In genomic region chr19:57362419-57362818, GRCh38 we compare ENCODE assay signal across 8 cellular contexts. TPM values are rescaled to one million over a fixed set of nuclear protein-coding genes. Genes with fewer than 3 reads are reported as not detected.
DNase-seq lines count a peak whose midpoint lies in the region; TF ChIP-seq lines count a peak whose summit lies in the region.

No MANE protein-coding gene starts in this region.

- DNase-seq in activated CD4-positive, alpha-beta memory T cell treated with anti-CD3 and anti-CD28 coated beads, Interleukin-2, amount 10 ng/mL, durations not matched to agents 7 days and 5 days: no peak
- DNase-seq in glutamatergic neuron (no peak), GM10248 (ENCODE audit: extremely low spot score) (no peak), RPMI8226 (no peak), HT-29 (ENCODE audit: low spot score) (no peak), NCI-H748 treated with DMSO at 0.1 percent for 48 hours (lab: John Stamatoyannopoulos, UW) (no peak)

- POLR2A ChIA-PET in HEK293 (lab: Yijun Ruan, JAX) (interaction anchor here (0.6 to 2.2 kb wide), 9 partner anchors 8 to 788 kb away, joined by 3 to 29 read pairs (median 4); partner anchors contain the start of genes ZNF304, ZNF329, ZNF548 and ZNF552), GM10248 (lab: Yijun Ruan, JAX) (interaction anchor here (0.6 to 0.8 kb wide), 2 partner anchors 49 to 59 kb away, joined by 3 to 5 read pairs; no protein-coding TSS in a partner anchor)
- POLR2A ChIA-PET in activated CD4-positive, alpha-beta memory T cell treated with anti-CD3 and anti-CD28 coated beads, Interleukin-2, amount 10 ng/mL, durations not matched to agents 7 days and 5 days (lab: Charles Lee): interaction anchor here (1.4 to 1.8 kb wide), 2 partner anchors 12 to 27 kb away, joined by 7 to 9 read pairs; partner anchors contain the start of genes ZNF304 and ZNF548

- no peaks in the 10 kb centered on the region for H3K27me3 Mint-ChIP-seq in activated CD4-positive, alpha-beta memory T cell treated with anti-CD3 and anti-CD28 coated beads, Interleukin-2, amount 10 ng/mL, durations not matched to agents 7 days and 5 days
- peaks cover 2% of the 10 kb centered on the region for H3K27me3 Mint-ChIP-seq in glutamatergic neuron (ENCODE audit: unreplicated experiment)

- peak overlapping the region; percentile 69 to 91 (median 88) for H3K9ac ChIP-seq in skeletal muscle tissue (ENCODE audit: low read depth in 1 of 3, low read length in 3 of 3)

- peak overlapping the region; percentile 43; the same call in 1 of the 2 replicates for H3K27ac ChIP-seq in HEK293 (ENCODE audit: extremely low read depth, low read depth, low read length)
- peak overlapping the region; percentile 93 for H3K27ac ChIP-seq in skeletal muscle tissue (ENCODE audit: low read depth, low read length)

- H3K27me3 ChIP-seq in skeletal muscle tissue (ENCODE audit: control insufficient read depth in 3 of 3, insufficient read depth in 3 of 3, low read length in 3 of 3): no peaks in the 10 kb centered on the region

- H3K36me3 Mint-ChIP-seq in activated CD4-positive, alpha-beta memory T cell treated with anti-CD3 and anti-CD28 coated beads, Interleukin-2, amount 10 ng/mL, durations not matched to agents 7 days and 5 days (ENCODE audit: low read depth): peaks cover 47% of the 10 kb centered on the region
- no peaks in the 10 kb centered on the region for H3K36me3 Mint-ChIP-seq in glutamatergic neuron (ENCODE audit: unreplicated experiment)

- H3K4me3 ChIP-seq in HEK293 (ENCODE audit: low read depth, low read length) (peak overlapping the region; percentile 86), skeletal muscle tissue (ENCODE audit: low read length in 3 of 3) (peak overlapping the region; percentile 67 to 89 (median 86))

- CTCF ChIA-PET in HEK293 (lab: Yijun Ruan, JAX) (no interaction called here), GM10248 (lab: Yijun Ruan, JAX) (interaction anchor here (1.1 to 1.7 kb wide), 2 partner anchors 12 to 76 kb away, joined by 3 to 6 read pairs; partner anchors contain the start of gene ZNF304)
- CTCF ChIA-PET in activated CD4-positive, alpha-beta memory T cell treated with anti-CD3 and anti-CD28 coated beads, Interleukin-2, amount 10 ng/mL, durations not matched to agents 7 days and 5 days (lab: Charles Lee): no interaction called here

- peak overlapping the region; percentile 82 for H3K4me3 Mint-ChIP-seq in activated CD4-positive, alpha-beta memory T cell treated with anti-CD3 and anti-CD28 coated beads, Interleukin-2, amount 10 ng/mL, durations not matched to agents 7 days and 5 days
- H3K4me3 Mint-ChIP-seq in glutamatergic neuron (ENCODE audit: unreplicated experiment): peak overlapping the region; percentile 97

- H3K4me1 Mint-ChIP-seq in activated CD4-positive, alpha-beta memory T cell treated with anti-CD3 and anti-CD28 coated beads, Interleukin-2, amount 10 ng/mL, durations not matched to agents 7 days and 5 days: peaks cover 17% of the 10 kb centered on the region
- H3K4me1 Mint-ChIP-seq in glutamatergic neuron (ENCODE audit: low read depth, unreplicated experiment): peaks cover 7% of the 10 kb centered on the region

- TF ChIP-seq CTCF in HEK293 (tag by site-specific recombination; IDR thresholded peaks at IDR 0.05) (no peak), glutamatergic neuron (IDR thresholded peaks at IDR 0.05; ENCODE audit: partially characterized antibody, unreplicated experiment) (no peak), GM10248 (IDR thresholded peaks at IDR 0.05; ENCODE audit: control extremely low read depth, extremely low read depth, low read depth, missing control alignments) (no peak)

- peak overlapping the region; percentile 90 for H3K27ac Mint-ChIP-seq in activated CD4-positive, alpha-beta memory T cell treated with anti-CD3 and anti-CD28 coated beads, Interleukin-2, amount 10 ng/mL, durations not matched to agents 7 days and 5 days
- H3K27ac Mint-ChIP-seq in glutamatergic neuron (ENCODE audit: unreplicated experiment): peak overlapping the region; percentile 91

- peaks cover 43% of the 10 kb centered on the region for H3K9me3 Mint-ChIP-seq in activated CD4-positive, alpha-beta memory T cell treated with anti-CD3 and anti-CD28 coated beads, Interleukin-2, amount 10 ng/mL, durations not matched to agents 7 days and 5 days
- H3K9me3 Mint-ChIP-seq in glutamatergic neuron (ENCODE audit: unreplicated experiment): peaks cover 4% of the 10 kb centered on the region

- H3K36me3 ChIP-seq in HEK293 (ENCODE audit: control insufficient read depth in 2 of 2, insufficient read depth in 1 of 2, low read length in 2 of 2): peaks cover 11 to 19% of the 10 kb centered on the region in 2 experiments
- peaks cover 11 to 19% (median 14%) of the 10 kb centered on the region in 3 donors for H3K36me3 ChIP-seq in skeletal muscle tissue (ENCODE audit: control insufficient read depth in 3 of 3, insufficient read depth in 3 of 3, low read length in 3 of 3)

- H3K9me3 ChIP-seq in HEK293 (ENCODE audit: control insufficient read depth, insufficient read depth, low read depth, low read length) (no peaks in the 10 kb centered on the region), skeletal muscle tissue (ENCODE audit: control insufficient read depth in 3 of 3, low read length in 3 of 3) (peaks cover 0 to 6% (median 0%) of the 10 kb centered on the region in 3 donors)

- peaks cover 4% of the 10 kb centered on the region; the same call in 1 of the 2 replicates for H3K4me1 ChIP-seq in HEK293 (ENCODE audit: control insufficient read depth, insufficient read depth, low read length)
- peaks cover 13 to 16% (median 14%) of the 10 kb centered on the region in 3 donors for H3K4me1 ChIP-seq in skeletal muscle tissue (ENCODE audit: control insufficient read depth in 3 of 3, insufficient read depth in 3 of 3, low read length in 3 of 3)

TF ChIP-seq in HEK293, 187 proteins besides CTCF, POLR2A, EP300 and RAD21:
- no peak for TF ChIP-seq HOXC10 (CRISPR knock-in tag; IDR thresholded peaks at IDR 0.05)

RNA-seq across cellular contexts. Expression of gene TRAPPC2B, which starts 0.9 kb away (rescaled TPM):
- total RNA-seq in activated CD4-positive, alpha-beta memory T cell treated with anti-CD3 and anti-CD28 coated beads, Interleukin-2, amount 10 ng/mL, durations not matched to agents 7 days and 5 days: 10 to 100 TPM; 10.5 to 10.9 TPM
- total RNA-seq in glutamatergic neuron (ENCODE audit: unreplicated experiment) (15.7 TPM), skeletal muscle tissue (25.1 TPM)
- total RNA-seq in HT-29 (2014; rRNA removed; shearing (Covaris generic)): 8.0 and 13.8 TPM in 2 replicates

RNA-seq across cellular contexts. Expression of gene ZNF547, which starts 0.9 kb away (rescaled TPM):
- total RNA-seq in activated CD4-positive, alpha-beta memory T cell treated with anti-CD3 and anti-CD28 coated beads, Interleukin-2, amount 10 ng/mL, durations not matched to agents 7 days and 5 days: 1 to 10 TPM; 3.8 to 4.8 TPM
- total RNA-seq in glutamatergic neuron (ENCODE audit: unreplicated experiment) (9.5 TPM), skeletal muscle tissue (3.1 TPM)
- 1.0 and 3.2 TPM in 2 replicates for total RNA-seq in HT-29 (2014; rRNA removed; shearing (Covaris generic))

RNA-seq across cellular contexts. Expression of gene ZNF304, which starts 11.3 kb away (rescaled TPM):
- total RNA-seq in activated CD4-positive, alpha-beta memory T cell treated with anti-CD3 and anti-CD28 coated beads, Interleukin-2, amount 10 ng/mL, durations not matched to agents 7 days and 5 days: 1 to 10 TPM; 7.9 to 9.1 TPM
- total RNA-seq in glutamatergic neuron (ENCODE audit: unreplicated experiment) (15.8 TPM), skeletal muscle tissue (16.2 TPM)
- not detected in 2 replicates for total RNA-seq in HT-29 (2014; rRNA removed; shearing (Covaris generic))

RNA-seq across cellular contexts. Expression of gene ZNF548, which starts 27.2 kb away (rescaled TPM):
- 10 to 100 TPM; 26.9 to 32.6 TPM for total RNA-seq in activated CD4-positive, alpha-beta memory T cell treated with anti-CD3 and anti-CD28 coated beads, Interleukin-2, amount 10 ng/mL, durations not matched to agents 7 days and 5 days
- total RNA-seq in glutamatergic neuron (ENCODE audit: unreplicated experiment): 35.4 TPM
- total RNA-seq in skeletal muscle tissue: 27.7 TPM
- 10.2 and 12.2 TPM in 2 replicates for total RNA-seq in HT-29 (2014; rRNA removed; shearing (Covaris generic))

RNA-seq across cellular contexts. Expression of gene ZNF543, which starts 42.1 kb away (rescaled TPM):
- total RNA-seq in activated CD4-positive, alpha-beta memory T cell treated with anti-CD3 and anti-CD28 coated beads, Interleukin-2, amount 10 ng/mL, durations not matched to agents 7 days and 5 days: 1 to 10 TPM; 7.7 to 8.2 TPM
- total RNA-seq in glutamatergic neuron (ENCODE audit: unreplicated experiment): 16.7 TPM
- total RNA-seq in skeletal muscle tissue: 18.8 TPM
- total RNA-seq in HT-29 (2014; rRNA removed; shearing (Covaris generic)): 5.6 and 6.2 TPM in 2 replicates
